8 cellular contexts compared by ENCODE assay signal in the genomic region with DNA sequence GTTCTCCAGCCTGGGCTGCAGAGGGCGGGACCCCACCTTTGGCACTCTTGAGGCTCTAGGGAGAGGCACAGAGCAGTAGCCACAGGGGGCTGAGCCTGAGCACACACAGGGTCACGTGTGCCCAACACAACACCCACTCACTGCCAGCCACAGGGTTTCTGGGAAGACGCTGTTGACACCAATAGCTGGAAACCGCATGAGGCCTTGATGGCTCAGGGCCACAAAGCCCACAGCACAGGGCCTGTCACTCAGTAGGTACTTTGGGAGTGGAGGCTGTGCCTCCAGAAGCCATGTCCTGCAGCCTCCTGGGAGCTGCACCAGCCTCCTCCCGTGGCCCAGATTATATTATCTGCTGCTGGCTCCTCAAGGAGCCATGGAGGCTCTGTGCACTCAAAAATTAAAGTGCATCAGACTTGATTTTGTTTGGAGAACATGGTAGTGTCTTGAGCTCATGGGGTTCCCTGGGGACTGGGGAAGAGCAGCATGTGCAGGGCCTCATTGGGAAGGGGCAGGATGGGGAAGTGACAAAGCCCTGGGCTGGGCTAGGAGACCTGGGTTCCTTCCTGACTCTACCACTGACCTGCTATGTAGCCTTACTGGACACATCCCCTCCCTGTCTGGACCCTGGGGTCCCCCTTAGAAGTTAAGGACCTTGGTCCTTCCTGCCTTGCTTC. TPM values are rescaled to one million over a fixed set of nuclear protein-coding genes. Genes with fewer than 3 reads are reported as not detected.
DNase-seq lines count a peak whose midpoint lies in the region; ATAC-seq, FAIRE-seq and TF ChIP-seq lines count a peak whose summit lies in the region.

No MANE protein-coding gene starts in this region.

- peak; percentile 78 for ATAC-seq in HepG2
- no peak for ATAC-seq in GM19324 (IDR thresholded peaks at IDR 0.05; ENCODE audit: low FRiP score, unreplicated experiment)

- H3K27me3 ChIP-seq in adipocyte (replicated peaks; ENCODE audit: control insufficient read depth, insufficient read depth, low read length): no peaks in the 10 kb centered on the region
- H3K27me3 ChIP-seq in HepG2 (ENCODE audit: control insufficient read depth in 1 of 2, insufficient read depth in 2 of 2, low read length in 2 of 2): no peaks in the 10 kb centered on the region

- H3K9me3 ChIP-seq in HEK293 (ENCODE audit: control insufficient read depth, insufficient read depth, low read depth, low read length) (no peaks in the 10 kb centered on the region), adipocyte (ENCODE audit: control insufficient read depth, low read length) (no peaks in the 10 kb centered on the region), HepG2 (ENCODE audit: low read length) (no peaks in the 10 kb centered on the region)

- peaks cover 25% of the 10 kb centered on the region for H3K4me1 ChIP-seq in HEK293 (ENCODE audit: control insufficient read depth, insufficient read depth, low read length)
- H3K4me1 ChIP-seq in adipocyte (ENCODE audit: control insufficient read depth, insufficient read depth, low read length): peaks cover 51% of the 10 kb centered on the region
- H3K4me1 ChIP-seq in HepG2 (ENCODE audit: insufficient read depth, low read length): peaks cover 48% of the 10 kb centered on the region

- 22% methylated on average over 4 of the region's 5 CpGs for WGBS in HepG2 (ENCODE audit: low lambda C conversion rate)

- CTCF ChIA-PET in HEK293 (lab: Yijun Ruan, JAX): interaction anchor here (0.6 to 2.5 kb wide), 12 partner anchors 9 to 1652 kb away, joined by 3 to 12 read pairs (median 4); no protein-coding TSS in a partner anchor
- CTCF ChIA-PET in HepG2 (lab: Yijun Ruan, JAX; ENCODE audit: low intra/inter-chr PET ratio, low total read pairs): interaction anchor here (0.8 kb wide), 1 partner anchor 37 kb away, joined by 3 read pairs; no protein-coding TSS in a partner anchor

- intact Hi-C loops in HepG2 (cut with micrococcal nuclease; ENCODE audit: unreplicated experiment): no loop called here

- in situ Hi-C loops in HepG2 (cut with HindIII; ENCODE audit: extremely low pct_ligation_motif_present, low pct_unique_long_range_greater_than_20kb): no loop called here

- TF ChIP-seq EP300 in HepG2 (IDR thresholded peaks at IDR 0.05; ENCODE audit: low read depth in 2 of 2, low read length in 2 of 2) (no peak), HepG2 (CRISPR knock-in tag; IDR thresholded peaks at IDR 0.05; ENCODE audit: borderline replicate concordance) (peak; percentile 67; the same call in 1 of the 2 replicates)

- TF ChIP-seq CTCF in HEK293 (tag by site-specific recombination; IDR thresholded peaks at IDR 0.05) (no peak), HepG2 (CRISPR knock-in tag; IDR thresholded peaks at IDR 0.05) (no peak), D721Med (IDR thresholded peaks at IDR 0.05; ENCODE audit: insufficient read depth, missing control alignments) (no peak)

- H3K4me2 ChIP-seq in HepG2 (ENCODE audit: low read depth, low read length): peak overlapping the region; percentile 40

- peak overlapping the region; percentile 70 for H3K27ac ChIP-seq in HEK293 (ENCODE audit: extremely low read depth, low read depth, low read length)
- peak overlapping the region; percentile 31 for H3K27ac ChIP-seq in HepG2 (ENCODE audit: extremely low read length, insufficient read depth, low read length)

- no peak for TF ChIP-seq RAD21 in HepG2 (CRISPR knock-in tag; IDR thresholded peaks at IDR 0.05)

- peak in 1 of 2 experiments; percentile 44; a peak in 1 of 4 replicates for TF ChIP-seq POLR2A in HepG2 (IDR thresholded peaks at IDR 0.05; ENCODE audit: insufficient read depth in 1 of 2, low read depth in 2 of 2, low read length in 2 of 2)

- POLR2A ChIA-PET in HEK293 (lab: Yijun Ruan, JAX): interaction anchor here (0.6 to 6.2 kb wide), 6 partner anchors 8 to 167 kb away, joined by 3 to 31 read pairs (median 4); a partner anchor contains a TSS
- POLR2A ChIA-PET in HepG2 (lab: Yijun Ruan, JAX): interaction anchor here (1.3 to 6.4 kb wide), 4 partner anchors 9 to 22 kb away, joined by 4 to 51 read pairs (median 10); a partner anchor contains a TSS

- no peak overlapping the region for H2AFZ ChIP-seq in HepG2 (ENCODE audit: low read length)

- H3K79me2 ChIP-seq in HepG2 (ENCODE audit: insufficient read depth, low read length): no peaks in the 10 kb centered on the region

- DNase-seq in AML-193 (lab: John Stamatoyannopoulos, UW) (peak; percentile 29 to 35), T-helper 1 cell (peak; percentile 47 to 97 (median 71)), adipocyte (ENCODE audit: low read depth) (no peak), HepG2 (ENCODE audit: low spot score) (peak; percentile 66), D721Med (ENCODE audit: insufficient read length, low spot score) (no peak)
- DNase-seq in stimulated activated CD8-positive, alpha-beta memory T cell treated with anti-CD3 and anti-CD28 coated beads, Interleukin-12 subunit alpha, Interleukin-12 subunit beta, amount 100 ng/mL, for 4 hours (ENCODE audit: low read depth): peak; percentile 71

- H4K20me1 ChIP-seq in HepG2 (ENCODE audit: insufficient read depth, low read length): no peaks in the 10 kb centered on the region

- FAIRE-seq in HepG2 (lab: Jason Lieb, UNC) (peak; percentile 69), D721Med (lab: Jason Lieb, UNC) (no peak)

- no TSS peak for BruUV-seq in HepG2 (replicated peaks; lab: Mats Ljungman, UMichigan)

- H3K36me3 ChIP-seq in HEK293 (ENCODE audit: control insufficient read depth in 2 of 2, insufficient read depth in 1 of 2, low read length in 2 of 2) (peaks cover 0 to 3% of the 10 kb centered on the region in 2 experiments; a peak in 1 of 3 replicates), adipocyte (ENCODE audit: control insufficient read depth, insufficient read depth, low read length, severe bottlenecking) (peaks cover 22% of the 10 kb centered on the region), HepG2 (replicated peaks in 1 of 2; ENCODE audit: control insufficient read depth in 1 of 2, insufficient read depth in 2 of 2, low read length in 2 of 2) (no peaks in the 10 kb centered on the region)

- no peak overlapping the region for H3K4me3 ChIP-seq in HEK293 (ENCODE audit: low read depth, low read length)
- peak overlapping the region; percentile 3 for H3K4me3 ChIP-seq in adipocyte (ENCODE audit: low read length)
- H3K4me3 ChIP-seq in HepG2 (replicated peaks in 1 of 3; ENCODE audit: insufficient read depth in 1 of 3, low read depth in 2 of 3, low read length in 3 of 3): no peak overlapping the region

- H3K9ac ChIP-seq in adipocyte (ENCODE audit: low read length) (peak overlapping the region; percentile 82), HepG2 (ENCODE audit: insufficient read depth, low read depth, low read length) (peak overlapping the region; percentile 49; the same call in 1 of the 2 replicates)

TF ChIP-seq in HepG2, 621 proteins besides CTCF, POLR2A, EP300 and RAD21 (continues in another document):
- TF ChIP-seq REXO4 (CRISPR knock-in tag; IDR thresholded peaks at IDR 0.05; ENCODE audit: borderline replicate concordance) (no peak), HMG20B (CRISPR knock-in tag; conservative IDR thresholded peaks at IDR 0.05) (no peak), ZBTB38 (CRISPR knock-in tag; IDR thresholded peaks at IDR 0.05) (no peak), ZBTB20 (CRISPR knock-in tag; IDR thresholded peaks at IDR 0.05; ENCODE audit: borderline replicate concordance, low read depth) (no peak), ZNF121 (CRISPR knock-in tag; IDR thresholded peaks at IDR 0.05) (no peak), ZKSCAN1 (IDR thresholded peaks at IDR 0.05; ENCODE audit: low read length) (0 out of 2 replicates have a peak, but pooled peaks have one; percentile 44), SNRNP70 (IDR thresholded peaks at IDR 0.05; ENCODE audit: low read depth, low read length) (no peak), ZNF747 (CRISPR knock-in tag; IDR thresholded peaks at IDR 0.05; ENCODE audit: borderline replicate concordance) (no peak), ZNF317 (CRISPR knock-in tag; IDR thresholded peaks at IDR 0.05) (no peak), KDM3A (CRISPR knock-in tag; IDR thresholded peaks at IDR 0.05; ENCODE audit: low read depth) (no peak), ZNF234 (CRISPR knock-in tag; conservative IDR thresholded peaks at IDR 0.05) (no peak)

RNA-seq across cellular contexts. Expression of a gene that starts 12.5 kb away (rescaled TPM):
- total RNA-seq in HepG2 (2016; rRNA removed; fragmentation: Illumina TruSeq; extraction: Trizol): 12.6 and 34.3 TPM in 2 replicates
- total RNA-seq in HepG2 (2016; cell fraction: cytosol; rRNA removed; fragmentation: Illumina TruSeq; extraction: Trizol; ENCODE audit: low read depth): 17.8 and 21.9 TPM in 2 replicates
- total RNA-seq in HepG2 (2016; cell fraction: insoluble cytoplasmic fraction; rRNA removed; fragmentation: Illumina TruSeq; extraction: Trizol): 11.7 and 40.3 TPM in 2 replicates
- total RNA-seq in HepG2 (2016; cell fraction: membrane; rRNA removed; fragmentation: Illumina TruSeq; extraction: Trizol): 12.6 and 16.8 TPM in 2 replicates
- 53.2 and 57.7 TPM in 2 replicates for total RNA-seq in HepG2 (2016; cell fraction: nucleus; rRNA removed; fragmentation: Illumina TruSeq; extraction: Trizol)
- 38.0 and 57.5 TPM in 2 replicates for polyA plus RNA-seq in HepG2 (2011; rRNA removed)
- polyA plus RNA-seq in HepG2 (2011; cell fraction: cytosol; rRNA removed): 16.6 and 23.2 TPM in 2 replicates
- polyA plus RNA-seq in HepG2 (2011; cell fraction: nucleus; rRNA removed): 385 and 409 TPM in 2 replicates
- 60.2 and 60.8 TPM in 2 replicates for polyA plus RNA-seq in HepG2 (2012)
- polyA plus RNA-seq in HepG2 (2016; cell fraction: cytosol; fragmentation: Illumina TruSeq; extraction: Trizol; ENCODE audit: low read depth): 3.6 and 4.8 TPM in 2 replicates
- 11.3 and 14.1 TPM in 2 replicates for polyA plus RNA-seq in HepG2 (2016; cell fraction: insoluble cytoplasmic fraction; fragmentation: Illumina TruSeq; extraction: Trizol; ENCODE audit: low read depth)
- polyA plus RNA-seq in HepG2 (2016; cell fraction: membrane; fragmentation: Illumina TruSeq; extraction: Trizol; ENCODE audit: low read depth): 7.4 and 8.0 TPM in 2 replicates
- 156 and 162 TPM in 2 replicates for polyA plus RNA-seq in HepG2 (2016; cell fraction: nucleus; fragmentation: Illumina TruSeq; extraction: Trizol; ENCODE audit: insufficient read depth, low read depth)
- polyA minus RNA-seq in HepG2 (2011; rRNA and poly(A)+ RNA removed; ENCODE audit: low replicate concordance): 70.2 and 130 TPM in 2 replicates
- 35.3 and 56.1 TPM in 2 replicates for polyA minus RNA-seq in HepG2 (2011; cell fraction: cytosol; rRNA and poly(A)+ RNA removed)
- 93.2 and 119 TPM in 2 replicates for polyA minus RNA-seq in HepG2 (2011; cell fraction: nucleus; rRNA and poly(A)+ RNA removed)

Comparison
In these comparisons a context has a peak if more than half of its experiments do, and no peak if none do; other contexts are left out.
1. DNase-seq: peak in AML-193 (2 of 2), T-helper 1 cell (5 of 5), HepG2 (single experiment) and stimulated activated CD8-positive, alpha-beta memory T cell treated with anti-CD3 and anti-CD28 coated beads, Interleukin-12 subunit alpha, Interleukin-12 subunit beta, amount 100 ng/mL, for 4 hours (single experiment); none in adipocyte (single experiment) and D721Med (single experiment).